In genomic region chr9:129776938-129777768, GRCh38 we compare ENCODE assay signal across 8 cellular contexts. TPM values are rescaled to one million over a fixed set of nuclear protein-coding genes. Genes with fewer than 3 reads are reported as not detected.
DNase-seq lines count a peak whose midpoint lies in the region; ATAC-seq, FAIRE-seq and TF ChIP-seq lines count a peak whose summit lies in the region.

No MANE protein-coding gene starts in this region.

- H3K36me3 ChIP-seq in GM12878 (ENCODE audit: control insufficient read depth in 2 of 2, insufficient read depth in 2 of 2, low read length in 1 of 2): no peaks in the 10 kb centered on the region

- H3K4me2 ChIP-seq in GM12878 (ENCODE audit: control insufficient read depth, insufficient read depth): no peak overlapping the region

- no peaks in the 10 kb centered on the region for H4K20me1 ChIP-seq in GM12878 (ENCODE audit: control insufficient read depth, insufficient read depth)

- SMC1A ChIA-PET in GM12878 (lab: Charles Lee; ENCODE audit: uncharacterized antibody, unreplicated experiment): no interaction called here

- no peaks in the 10 kb centered on the region; a peak in 1 of 4 replicates for H3K27me3 ChIP-seq in GM12878 (replicated peaks in 1 of 2; ENCODE audit: control insufficient read depth in 2 of 2, insufficient read depth in 2 of 2, low read length in 1 of 2)

- no peaks in the 10 kb centered on the region for H3K4me1 ChIP-seq in GM12878 (ENCODE audit: control insufficient read depth, insufficient read depth, low read length)

- no peak overlapping the region for H3K27ac ChIP-seq in GM12878 (ENCODE audit: control insufficient read depth, insufficient read depth)

- H3K9ac ChIP-seq in GM12878 (ENCODE audit: control insufficient read depth, insufficient read depth, low read length): no peak overlapping the region

- H2AFZ ChIP-seq in GM12878 (ENCODE audit: control insufficient read depth, low read depth, low read length): no peak overlapping the region

- CTCF ChIA-PET in GM12878 (lab: Yijun Ruan, JAX): interaction anchor here (0.6 to 1.0 kb wide), 4 partner anchors 18 to 1236 kb away, joined by 3 to 4 read pairs (median 3); no protein-coding TSS in a partner anchor

- no peaks in the 10 kb centered on the region for H3K9me3 ChIP-seq in GM12878 (replicated peaks; ENCODE audit: control insufficient read depth, insufficient read depth, low read length)

- RAD21 ChIA-PET in GM12878 (lab: Charles Lee; ENCODE audit: unreplicated experiment): interaction anchor here (0.5 to 0.7 kb wide), 3 partner anchors 40 to 269 kb away, joined by 3 read pairs; no protein-coding TSS in a partner anchor

- BruUV-seq in GM12878 (replicated peaks; lab: Mats Ljungman, UMichigan): no TSS peak

- ATAC-seq in GM12878: peak; percentile 63
- peak; percentile 96 for ATAC-seq in sciatic nerve
- no peak for ATAC-seq in GM19395 (IDR thresholded peaks at IDR 0.05; ENCODE audit: unreplicated experiment)

- in situ Hi-C loops in GM12878 (cut with MboI): no loop called here

- TF ChIP-seq RAD21 in GM12878 (IDR thresholded peaks at IDR 0.05; ENCODE audit: insufficient read depth, low read depth, low read length): no peak

- intact Hi-C loops in GM12878 (cut with micrococcal nuclease; ENCODE audit: unreplicated experiment) (no loop called here), sciatic nerve (cut with DNase I) (no loop called here)

- H3K4me3 ChIP-seq in GM12878: no peak overlapping the region

- DNase-seq in stimulated activated naive CD4-positive, alpha-beta T cell treated with Interleukin-2 at 50 U/mL for 16 hours (lab: John Stamatoyannopoulos, UW): peak; percentile 10
- DNase-seq in stimulated activated naive CD4-positive, alpha-beta T cell (lab: John Stamatoyannopoulos, UW): no peak
- DNase-seq in SKM-1 treated with dmso at 0.1 percent for 144 hours (lab: John Stamatoyannopoulos, UW; ENCODE audit: unreplicated experiment) (peak; percentile 99), GM12878 (ENCODE audit: low read depth, low spot score) (no peak), hippocampal formation (lab: John Stamatoyannopoulos, UW) (peak; percentile 2 to 34), sciatic nerve (ENCODE audit: low spot score) (peak; percentile 98), NCI-H1930 (lab: John Stamatoyannopoulos, UW) (no peak)

- no peak for FAIRE-seq in GM12878 (lab: Jason Lieb, UNC)

- 13% methylated on average over 16 of the region's 16 CpGs for WGBS in GM12878 (ENCODE audit: insufficient coverage, insufficient replicate concordance, low lambda C conversion rate, missing lambda C conversion rate)

- TF ChIP-seq POLR2A in GM12878 (IDR thresholded peaks at IDR 0.05; ENCODE audit: low read depth, low read length): no peak

- no peak for TF ChIP-seq CTCF in GM12878 (IDR thresholded peaks at IDR 0.05 in 2 of 3, conservative IDR thresholded peaks at IDR 0.05 in 1 of 3; ENCODE audit: control insufficient read depth in 2 of 3, extremely low read depth in 1 of 3, insufficient read depth in 1 of 3, low read depth in 3 of 3, low read length in 3 of 3)

- POLR2A ChIA-PET in GM12878 (lab: Charles Lee): interaction anchor here (0.6 kb wide), 1 partner anchor 435 kb away, joined by 3 read pairs; no protein-coding TSS in a partner anchor

- TF ChIP-seq EP300 in GM12878 (IDR thresholded peaks at IDR 0.05; ENCODE audit: borderline replicate concordance in 1 of 2, control insufficient read depth in 1 of 2, low read depth in 2 of 2, low read length in 2 of 2): no peak

- no peaks in the 10 kb centered on the region for H3K79me2 ChIP-seq in GM12878 (ENCODE audit: control insufficient read depth, insufficient read depth, low read length)

RNA-seq across cellular contexts. Expression of gene PTGES, which starts 24.3 kb away (rescaled TPM):
- not detected in 2 replicates for total RNA-seq in GM12878 (2013; cell fraction: nucleolus; rRNA removed)
- total RNA-seq in GM12878 (2014; rRNA removed) (0.11 TPM in 1 of 2 replicates, not detected in the other), GM12878 (2014; rRNA removed; fragmentation: Illumina TruSeq; extraction: Trizol) (not detected in 2 replicates), GM12878 (2021) (not detected in 2 replicates), sciatic nerve (23.3 TPM)
- not detected for polyA plus RNA-seq in GM12878 (2011; ENCODE audit: low read depth)
- polyA plus RNA-seq in GM12878 (2011; rRNA removed) (0.37 and 0.57 TPM in 2 replicates), GM12878 (2014; fragmentation: Illumina TruSeq; extraction: Trizol) (not detected in 2 replicates), GM12878 (2014; fragmentation: Nextera tagmentation; extraction: Ambion mirVana) (not detected), GM12878 (2014; rRNA removed) (not detected in 2 replicates), GM12878 (2016; fragmentation: Nextera tagmentation; extraction: Ambion mirVana) (not detected)
- polyA plus RNA-seq in GM12878 (2011; cell fraction: cytosol; rRNA removed): 0.89 and 1.3 TPM in 2 replicates
- polyA plus RNA-seq in GM12878 (2011; cell fraction: nucleus; rRNA removed): 0.18 and 0.28 TPM in 2 replicates
- polyA plus RNA-seq in GM12878 (2012): 0.08 TPM in 1 of 2 replicates, not detected in the other
- 0.29 and 1.1 TPM in 2 replicates for polyA minus RNA-seq in GM12878 (2011; rRNA and poly(A)+ RNA removed)
- 1.9 and 2.4 TPM in 2 replicates for polyA minus RNA-seq in GM12878 (2011; cell fraction: cytosol; rRNA and poly(A)+ RNA removed)
- 0.24 and 0.48 TPM in 2 replicates for polyA minus RNA-seq in GM12878 (2011; cell fraction: nucleus; rRNA and poly(A)+ RNA removed)

RNA-seq across cellular contexts. Expression of gene TOR1B, which starts 25.8 kb away (rescaled TPM):
- 35.2 and 38.1 TPM in 2 replicates for total RNA-seq in GM12878 (2013; cell fraction: nucleolus; rRNA removed)
- 10.7 and 12.3 TPM in 2 replicates for total RNA-seq in GM12878 (2014; rRNA removed)
- 9.3 and 10.3 TPM in 2 replicates for total RNA-seq in GM12878 (2014; rRNA removed; fragmentation: Illumina TruSeq; extraction: Trizol)
- 11.3 and 11.6 TPM in 2 replicates for total RNA-seq in GM12878 (2021)
- 4.9 TPM for polyA plus RNA-seq in GM12878 (2011; ENCODE audit: low read depth)
- 17.5 and 18.8 TPM in 2 replicates for polyA plus RNA-seq in GM12878 (2011; rRNA removed)
- 16.7 and 17.6 TPM in 2 replicates for polyA plus RNA-seq in GM12878 (2011; cell fraction: cytosol; rRNA removed)
- 13.3 and 14.5 TPM in 2 replicates for polyA plus RNA-seq in GM12878 (2011; cell fraction: nucleus; rRNA removed)
- 8.5 and 11.1 TPM in 2 replicates for polyA plus RNA-seq in GM12878 (2012)
- 8.8 and 10.6 TPM in 2 replicates for polyA plus RNA-seq in GM12878 (2014; fragmentation: Illumina TruSeq; extraction: Trizol)
- 1 to 10 TPM; 1.8 to 2.4 TPM for polyA plus RNA-seq in GM12878 (2014; fragmentation: Nextera tagmentation; extraction: Ambion mirVana)
- polyA plus RNA-seq in GM12878 (2014; rRNA removed): 10.6 and 11.7 TPM in 2 replicates
- 1 to 10 TPM; 6.3 to 7.3 TPM for polyA plus RNA-seq in GM12878 (2016; fragmentation: Nextera tagmentation; extraction: Ambion mirVana)
- polyA minus RNA-seq in GM12878 (2011; rRNA and poly(A)+ RNA removed): 10.7 and 16.0 TPM in 2 replicates
- polyA minus RNA-seq in GM12878 (2011; cell fraction: cytosol; rRNA and poly(A)+ RNA removed): 4.7 and 5.3 TPM in 2 replicates
- polyA minus RNA-seq in GM12878 (2011; cell fraction: nucleus; rRNA and poly(A)+ RNA removed): 6.2 and 9.9 TPM in 2 replicates
- 15.7 TPM for total RNA-seq in sciatic nerve

RNA-seq across cellular contexts. Expression of gene TOR1A, which starts 46.8 kb away (rescaled TPM):
- 43.7 and 49.9 TPM in 2 replicates for total RNA-seq in GM12878 (2013; cell fraction: nucleolus; rRNA removed)
- total RNA-seq in GM12878 (2014; rRNA removed) (27.4 and 28.1 TPM in 2 replicates), GM12878 (2014; rRNA removed; fragmentation: Illumina TruSeq; extraction: Trizol) (28.9 and 29.1 TPM in 2 replicates), GM12878 (2021) (31.1 and 34.0 TPM in 2 replicates), sciatic nerve (24.6 TPM)
- 22.8 TPM for polyA plus RNA-seq in GM12878 (2011; ENCODE audit: low read depth)
- polyA plus RNA-seq in GM12878 (2011; rRNA removed) (44.7 and 45.4 TPM in 2 replicates), GM12878 (2014; fragmentation: Illumina TruSeq; extraction: Trizol) (37.4 and 43.1 TPM in 2 replicates), GM12878 (2014; fragmentation: Nextera tagmentation; extraction: Ambion mirVana) (1 to 10 TPM; 3.2 to 8.0 TPM), GM12878 (2014; rRNA removed) (43.3 and 45.3 TPM in 2 replicates), GM12878 (2016; fragmentation: Nextera tagmentation; extraction: Ambion mirVana) (10 to 100 TPM; 60.7 to 60.8 TPM)
- 43.5 and 44.8 TPM in 2 replicates for polyA plus RNA-seq in GM12878 (2011; cell fraction: cytosol; rRNA removed)
- polyA plus RNA-seq in GM12878 (2011; cell fraction: nucleus; rRNA removed): 22.0 and 25.2 TPM in 2 replicates
- 19.4 and 24.6 TPM in 2 replicates for polyA plus RNA-seq in GM12878 (2012)
- polyA minus RNA-seq in GM12878 (2011; rRNA and poly(A)+ RNA removed): 32.3 and 34.5 TPM in 2 replicates
- polyA minus RNA-seq in GM12878 (2011; cell fraction: cytosol; rRNA and poly(A)+ RNA removed): 10.9 and 14.2 TPM in 2 replicates
- polyA minus RNA-seq in GM12878 (2011; cell fraction: nucleus; rRNA and poly(A)+ RNA removed): 9.7 and 17.6 TPM in 2 replicates

RNA-seq across cellular contexts. Expression of gene C9orf78, which starts 57.9 kb away (rescaled TPM):
- total RNA-seq in GM12878 (2013; cell fraction: nucleolus; rRNA removed): 14.4 and 17.1 TPM in 2 replicates
- total RNA-seq in GM12878 (2014; rRNA removed) (32.6 and 36.7 TPM in 2 replicates), GM12878 (2014; rRNA removed; fragmentation: Illumina TruSeq; extraction: Trizol) (46.2 and 54.6 TPM in 2 replicates), GM12878 (2021) (18.9 and 23.0 TPM in 2 replicates), sciatic nerve (38.6 TPM)
- polyA plus RNA-seq in GM12878 (2011; ENCODE audit: low read depth): 32.0 TPM
- polyA plus RNA-seq in GM12878 (2011; rRNA removed) (41.8 and 60.7 TPM in 2 replicates), GM12878 (2014; fragmentation: Illumina TruSeq; extraction: Trizol) (52.4 and 53.3 TPM in 2 replicates), GM12878 (2014; fragmentation: Nextera tagmentation; extraction: Ambion mirVana) (10 to 100 TPM; 28.6 to 60.9 TPM), GM12878 (2014; rRNA removed) (37.5 and 40.0 TPM in 2 replicates), GM12878 (2016; fragmentation: Nextera tagmentation; extraction: Ambion mirVana) (10 to 100 TPM; 56.9 to 59.0 TPM)
- 20.5 and 23.6 TPM in 2 replicates for polyA plus RNA-seq in GM12878 (2011; cell fraction: cytosol; rRNA removed)
- polyA plus RNA-seq in GM12878 (2011; cell fraction: nucleus; rRNA removed): 6.5 and 9.3 TPM in 2 replicates
- polyA plus RNA-seq in GM12878 (2012): 24.9 and 32.2 TPM in 2 replicates
- 8.7 and 13.1 TPM in 2 replicates for polyA minus RNA-seq in GM12878 (2011; rRNA and poly(A)+ RNA removed)
- polyA minus RNA-seq in GM12878 (2011; cell fraction: cytosol; rRNA and poly(A)+ RNA removed): 7.4 and 14.0 TPM in 2 replicates
- polyA minus RNA-seq in GM12878 (2011; cell fraction: nucleus; rRNA and poly(A)+ RNA removed): 3.7 and 7.0 TPM in 2 replicates

RNA-seq across cellular contexts. Expression of gene USP20, which starts 58.1 kb away (rescaled TPM):
- 11.7 and 12.6 TPM in 2 replicates for total RNA-seq in GM12878 (2013; cell fraction: nucleolus; rRNA removed)
- total RNA-seq in GM12878 (2014; rRNA removed) (10.7 and 14.4 TPM in 2 replicates), GM12878 (2014; rRNA removed; fragmentation: Illumina TruSeq; extraction: Trizol) (6.4 and 7.6 TPM in 2 replicates), GM12878 (2021) (23.0 and 23.3 TPM in 2 replicates), sciatic nerve (28.7 TPM)
- polyA plus RNA-seq in GM12878 (2011; ENCODE audit: low read depth): 6.4 TPM
- polyA plus RNA-seq in GM12878 (2011; rRNA removed) (4.0 and 7.5 TPM in 2 replicates), GM12878 (2014; fragmentation: Illumina TruSeq; extraction: Trizol) (2.6 and 6.1 TPM in 2 replicates), GM12878 (2014; fragmentation: Nextera tagmentation; extraction: Ambion mirVana) (1 to 10 TPM in 1 of 2 experiments, under 1 TPM in 1; 0.66 to 1.1 TPM), GM12878 (2014; rRNA removed) (15.8 and 23.0 TPM in 2 replicates), GM12878 (2016; fragmentation: Nextera tagmentation; extraction: Ambion mirVana) (10 to 100 TPM; 22.3 to 22.9 TPM)
- 8.6 and 11.8 TPM in 2 replicates for polyA plus RNA-seq in GM12878 (2011; cell fraction: cytosol; rRNA removed)
- 79.9 and 80.0 TPM in 2 replicates for polyA plus RNA-seq in GM12878 (2011; cell fraction: nucleus; rRNA removed)
- polyA plus RNA-seq in GM12878 (2012): 11.7 and 12.5 TPM in 2 replicates
- 6.4 and 11.9 TPM in 2 replicates for polyA minus RNA-seq in GM12878 (2011; rRNA and poly(A)+ RNA removed)
- 4.8 and 5.2 TPM in 2 replicates for polyA minus RNA-seq in GM12878 (2011; cell fraction: cytosol; rRNA and poly(A)+ RNA removed)
- polyA minus RNA-seq in GM12878 (2011; cell fraction: nucleus; rRNA and poly(A)+ RNA removed): 10.2 and 16.4 TPM in 2 replicates

Comparison
In these comparisons a context has a peak if more than half of its experiments do, and no peak if none do; other contexts are left out.
1. DNase-seq: peak in stimulated activated naive CD4-positive, alpha-beta T cell treated with Interleukin-2 at 50 U/mL for 16 hours (single experiment), SKM-1 treated with dmso at 0.1 percent for 144 hours (single experiment), hippocampal formation (2 of 2) and sciatic nerve (single experiment); none in stimulated activated naive CD4-positive, alpha-beta T cell (0 of 6), GM12878 (single experiment) and NCI-H1930 (0 of 2).
2. RNA of gene PTGES, which starts 24.3 kb away (total RNA-seq): 23.3 TPM in sciatic nerve (single experiment); 0.11 TPM in GM12878; every median in the first group is over 10 times any median in the second.